In genomic region chr17:50139950-50140885, GRCh38 we compare ENCODE assay signal across 1 cellular context.
A peak's percentile ranks its signal among the peaks of the same experiment; 100 is the strongest.
TF ChIP-seq lines count a peak whose summit lies in the region.

No MANE protein-coding gene starts in this region.

TF ChIP-seq in HEK293, 187 proteins besides CTCF, POLR2A, EP300 and RAD21 (continued from another document and continues in another):
- TF ChIP-seq PRDM10 (tag by site-specific recombination; IDR thresholded peaks at IDR 0.05): peak; percentile 63
- no peak for TF ChIP-seq ZNF510 (tag by site-specific recombination; IDR thresholded peaks at IDR 0.05; ENCODE audit: insufficient replicate concordance)
- no peak for TF ChIP-seq ZNF501 (tag by site-specific recombination; IDR thresholded peaks at IDR 0.05)
- TF ChIP-seq ZBTB21 (tag by site-specific recombination; IDR thresholded peaks at IDR 0.05): 0 out of 2 replicates have a peak, but pooled peaks have one; percentile 30
- TF ChIP-seq ZNF19 (tag by site-specific recombination; IDR thresholded peaks at IDR 0.05; ENCODE audit: low read depth): no peak
- no peak for TF ChIP-seq ZNF354C (tag by site-specific recombination; IDR thresholded peaks at IDR 0.05; ENCODE audit: borderline replicate concordance, low read depth)
- TF ChIP-seq ZFHX2 (tag by site-specific recombination; conservative IDR thresholded peaks at IDR 0.05): 0 out of 2 replicates have a peak, but pooled peaks have one; percentile 5
- TF ChIP-seq ZNF302 (tag by site-specific recombination; IDR thresholded peaks at IDR 0.05; ENCODE audit: low read depth): no peak
- TF ChIP-seq ZNF513 (tag by site-specific recombination; IDR thresholded peaks at IDR 0.05): peak; percentile 74
- TF ChIP-seq MZF1 (tag by site-specific recombination; IDR thresholded peaks at IDR 0.05; ENCODE audit: borderline replicate concordance): no peak
- TF ChIP-seq ZNF654 (tag by site-specific recombination; IDR thresholded peaks at IDR 0.05; ENCODE audit: low read depth): peak; percentile 41
- peak; percentile 61 for TF ChIP-seq ZNF398 (tag by site-specific recombination; IDR thresholded peaks at IDR 0.05)
- no peak for TF ChIP-seq RBAK (tag by site-specific recombination; IDR thresholded peaks at IDR 0.05)
- no peak for TF ChIP-seq ZNF549 (tag by site-specific recombination; IDR thresholded peaks at IDR 0.05)
- no peak for TF ChIP-seq ZNF701 (tag by site-specific recombination; IDR thresholded peaks at IDR 0.05)
- peak; percentile 89 for TF ChIP-seq KLF8 (tag by site-specific recombination; IDR thresholded peaks at IDR 0.05)
- no peak for TF ChIP-seq ZNF544 (tag by site-specific recombination; IDR thresholded peaks at IDR 0.05)
- no peak for TF ChIP-seq ZNF830 (tag by site-specific recombination; IDR thresholded peaks at IDR 0.05; ENCODE audit: low read depth)
- no peak for TF ChIP-seq ZNF248 (tag by site-specific recombination; IDR thresholded peaks at IDR 0.05)
- TF ChIP-seq ZNF76 (tag by site-specific recombination; IDR thresholded peaks at IDR 0.05; ENCODE audit: borderline replicate concordance, low read depth): no peak
- no peak for TF ChIP-seq GFI1B (tag by site-specific recombination; IDR thresholded peaks at IDR 0.05)
- no peak for TF ChIP-seq ZNF211 (tag by site-specific recombination; IDR thresholded peaks at IDR 0.05; ENCODE audit: low read depth)
- no peak for TF ChIP-seq ZNF707 (tag by site-specific recombination; IDR thresholded peaks at IDR 0.05)
- 0 out of 2 replicates have a peak, but pooled peaks have one; percentile 50 for TF ChIP-seq ZNF2 (tag by site-specific recombination; IDR thresholded peaks at IDR 0.05)
- TF ChIP-seq SP7 (tag by site-specific recombination; IDR thresholded peaks at IDR 0.05): peak; percentile 81
- TF ChIP-seq ZNF24 (tag by site-specific recombination; IDR thresholded peaks at IDR 0.05): peak; percentile 30; the same call in 1 of the 2 replicates
- TF ChIP-seq ZNF704 (tag by site-specific recombination; IDR thresholded peaks at IDR 0.05): no peak
- TF ChIP-seq ELK4 (IDR thresholded peaks at IDR 0.05; ENCODE audit: borderline replicate concordance, low read depth, low read length): no peak
- no peak for TF ChIP-seq ZBTB20 (tag by site-specific recombination; IDR thresholded peaks at IDR 0.05)
- no peak for TF ChIP-seq KLF10 (tag by site-specific recombination; IDR thresholded peaks at IDR 0.05)
- TF ChIP-seq MYNN (tag by site-specific recombination; IDR thresholded peaks at IDR 0.05; ENCODE audit: borderline replicate concordance): no peak
- TF ChIP-seq ZNF837 (tag by site-specific recombination; IDR thresholded peaks at IDR 0.05): no peak
- TF ChIP-seq ZNF132 (tag by site-specific recombination; IDR thresholded peaks at IDR 0.05; ENCODE audit: borderline replicate concordance): no peak
- no peak for TF ChIP-seq ZNF48 (tag by site-specific recombination; IDR thresholded peaks at IDR 0.05)
- no peak for TF ChIP-seq ZNF596 (tag by site-specific recombination; IDR thresholded peaks at IDR 0.05)
- no peak for TF ChIP-seq ZBTB26 (tag by site-specific recombination; optimal IDR thresholded peaks at IDR 0.05)
- TF ChIP-seq ZXDB (tag by site-specific recombination; IDR thresholded peaks at IDR 0.05): peak; percentile 70
- TF ChIP-seq ZNF521 (tag by site-specific recombination; IDR thresholded peaks at IDR 0.05): no peak
- TF ChIP-seq ZNF280C (tag by site-specific recombination; IDR thresholded peaks at IDR 0.05): no peak
- TF ChIP-seq ZNF629 (tag by site-specific recombination; IDR thresholded peaks at IDR 0.05): peak; percentile 77
- TF ChIP-seq IKZF3 (tag by site-specific recombination; IDR thresholded peaks at IDR 0.05): peak; percentile 30; the same call in 1 of the 2 replicates
- peak; percentile 65 for TF ChIP-seq GLIS1 (tag by site-specific recombination; IDR thresholded peaks at IDR 0.05)
- TF ChIP-seq ZNF785 (tag by site-specific recombination; IDR thresholded peaks at IDR 0.05): no peak
- no peak for TF ChIP-seq PRDM1 (tag by site-specific recombination; IDR thresholded peaks at IDR 0.05)
- peak; percentile 46; the same call in 1 of the 2 replicates for TF ChIP-seq HIC1 (tag by site-specific recombination; IDR thresholded peaks at IDR 0.05)
- peak; percentile 99 for TF ChIP-seq TRIM28 (IDR thresholded peaks at IDR 0.05; ENCODE audit: borderline replicate concordance, low read length)
- TF ChIP-seq ZNF561 (tag by site-specific recombination; IDR thresholded peaks at IDR 0.05; ENCODE audit: borderline replicate concordance): no peak
- no peak for TF ChIP-seq PRDM6 (tag by site-specific recombination; IDR thresholded peaks at IDR 0.05)
- TF ChIP-seq ZNF560 (tag by site-specific recombination; IDR thresholded peaks at IDR 0.05; ENCODE audit: borderline replicate concordance): no peak
- peak; percentile 8; the same call in 1 of the 2 replicates for TF ChIP-seq FEZF1 (tag by site-specific recombination; IDR thresholded peaks at IDR 0.05)
